ENCODE assay signal across 8 cellular contexts in the genomic region with DNA sequence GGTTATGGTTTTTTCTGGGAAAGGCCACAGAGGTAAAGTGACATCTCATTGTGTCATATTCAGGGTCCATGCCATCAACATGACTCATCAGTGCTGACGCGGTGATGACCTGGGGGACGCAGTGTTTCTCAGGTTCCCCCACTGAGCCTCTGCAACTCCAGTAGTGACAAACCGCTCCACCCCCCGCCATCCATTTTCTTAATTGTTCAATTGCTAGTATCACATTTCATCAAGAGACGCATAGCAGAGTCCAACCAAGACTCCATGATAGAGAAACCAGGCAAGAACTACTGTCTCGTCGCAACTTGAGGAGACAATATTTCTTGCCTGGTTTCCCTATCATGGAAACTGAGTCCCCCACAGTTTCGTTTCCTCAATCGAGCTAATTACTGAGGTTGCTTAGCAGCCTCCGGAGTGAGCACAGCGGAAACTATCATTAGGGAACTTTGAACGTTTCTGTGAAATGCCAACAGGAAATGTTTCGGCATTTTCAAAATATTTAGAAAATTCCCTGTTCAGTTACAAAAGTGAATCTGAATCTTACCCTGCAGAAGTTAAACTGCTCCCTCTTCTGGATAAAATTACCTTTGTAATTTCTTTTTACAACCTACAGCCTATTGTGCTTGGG. TPM values are rescaled to one million over a fixed set of nuclear protein-coding genes. Genes with fewer than 3 reads are reported as not detected.
A peak's percentile ranks its signal among the peaks of the same experiment; 100 is the strongest.
DNase-seq lines count a peak whose midpoint lies in the region; ATAC-seq lines count a peak whose summit lies in the region.

No MANE protein-coding gene starts in this region.

- no peaks in the 10 kb centered on the region for H3K9me3 Mint-ChIP-seq in activated CD4-positive, alpha-beta T cell treated with anti-CD3 and anti-CD28 coated beads, Interleukin-2, amount 10 ng/mL, durations not matched to agents 24 days and 14 days

- H3K4me3 Mint-ChIP-seq in activated CD4-positive, alpha-beta T cell treated with anti-CD3 and anti-CD28 coated beads, Interleukin-2, amount 10 ng/mL, durations not matched to agents 24 days and 14 days = peak overlapping the region; percentile 80

- H3K9me3 ChIP-seq in duodenal mucosa (ENCODE audit: control insufficient read depth in 1 of 2, low read length in 2 of 2) (no peaks in the 10 kb centered on the region), mononuclear cell (ENCODE audit: low read depth, low read length) (no peaks in the 10 kb centered on the region)

- peaks cover 65% of the 10 kb centered on the region for H3K4me1 Mint-ChIP-seq in activated CD4-positive, alpha-beta T cell treated with anti-CD3 and anti-CD28 coated beads, Interleukin-2, amount 10 ng/mL, durations not matched to agents 24 days and 14 days

- peaks cover 27 to 30% of the 10 kb centered on the region in 2 donors for H3K4me1 ChIP-seq in duodenal mucosa (ENCODE audit: control insufficient read depth in 1 of 2, insufficient read depth in 2 of 2, low read length in 2 of 2)
- peaks cover 67% of the 10 kb centered on the region for H3K4me1 ChIP-seq in mononuclear cell (ENCODE audit: insufficient read depth, low read length)

- H3K27ac Mint-ChIP-seq in activated CD4-positive, alpha-beta T cell treated with anti-CD3 and anti-CD28 coated beads, Interleukin-2, amount 10 ng/mL, durations not matched to agents 24 days and 14 days = peak overlapping the region; percentile 98

- peak; percentile 96 for DNase-seq in MV-4-11 (lab: John Stamatoyannopoulos, UW)
- DNase-seq in activated CD4-positive, alpha-beta T cell treated with anti-CD3 and anti-CD28 coated beads, Interleukin-2, amount 10 ng/mL, durations not matched to agents 24 days and 14 days = peak; percentile 87
- DNase-seq in stimulated activated CD8-positive, alpha-beta memory T cell treated with anti-CD3 and anti-CD28 coated beads, Interleukin-7, amount 100 ng/mL, for 4 hours (ENCODE audit: low read depth in 2 of 2) = peak; percentile 82 to 84

- H3K36me3 Mint-ChIP-seq in activated CD4-positive, alpha-beta T cell treated with anti-CD3 and anti-CD28 coated beads, Interleukin-2, amount 10 ng/mL, durations not matched to agents 24 days and 14 days (ENCODE audit: low read depth) = peaks cover 8% of the 10 kb centered on the region

- H3K9ac ChIP-seq in duodenal mucosa (ENCODE audit: low read depth in 1 of 2, low read length in 2 of 2) = peak overlapping the region; percentile 51 to 60

- H3K27me3 Mint-ChIP-seq in activated CD4-positive, alpha-beta T cell treated with anti-CD3 and anti-CD28 coated beads, Interleukin-2, amount 10 ng/mL, durations not matched to agents 24 days and 14 days = no peaks in the 10 kb centered on the region

- no peaks in the 10 kb centered on the region for H3K36me3 ChIP-seq in duodenal mucosa (ENCODE audit: control insufficient read depth in 1 of 2, insufficient read depth in 2 of 2, low read length in 2 of 2)

- intact Hi-C loops in activated CD4-positive, alpha-beta T cell treated with anti-CD3 and anti-CD28 coated beads, Interleukin-2, amount 10 ng/mL, durations not matched to agents 24 days and 14 days (cut with micrococcal nuclease) = loop anchor here (1.0 to 10.0 kb wide), 6 partner anchors 8 to 1171 kb away; a partner anchor contains a TSS

- peak overlapping the region; percentile 71 to 72 for H3K4me3 ChIP-seq in duodenal mucosa (ENCODE audit: low read depth in 1 of 2, low read length in 2 of 2)
- H3K4me3 ChIP-seq in mononuclear cell (ENCODE audit: low read length) = peak overlapping the region; percentile 17

- peak overlapping the region; percentile 53 for H3K27ac ChIP-seq in duodenal mucosa (ENCODE audit: low read depth, low read length)

- ATAC-seq in GM18870 (IDR thresholded peaks at IDR 0.05; ENCODE audit: unreplicated experiment) (peak; percentile 26), GM19324 (IDR thresholded peaks at IDR 0.05; ENCODE audit: low FRiP score, unreplicated experiment) (no peak), HG02763 (IDR thresholded peaks at IDR 0.05; ENCODE audit: unreplicated experiment) (no peak)

- H3K27me3 ChIP-seq in duodenal mucosa (ENCODE audit: control insufficient read depth in 1 of 2, insufficient read depth in 2 of 2, low read length in 2 of 2) = no peaks in the 10 kb centered on the region
- no peaks in the 10 kb centered on the region for H3K27me3 ChIP-seq in mononuclear cell (ENCODE audit: insufficient read depth, low read length)

RNA-seq across cellular contexts. Expression of a gene that starts 12.2 kb away (rescaled TPM):
- total RNA-seq in activated CD4-positive, alpha-beta T cell treated with anti-CD3 and anti-CD28 coated beads, Interleukin-2, amount 10 ng/mL, durations not matched to agents 24 days and 14 days = 76.1 and 79.9 TPM in 2 replicates
- 127 TPM for total RNA-seq in mononuclear cell

RNA-seq across cellular contexts. Expression of a gene that starts 49.2 kb away (rescaled TPM):
- total RNA-seq in activated CD4-positive, alpha-beta T cell treated with anti-CD3 and anti-CD28 coated beads, Interleukin-2, amount 10 ng/mL, durations not matched to agents 24 days and 14 days = 81.3 and 83.8 TPM in 2 replicates
- total RNA-seq in mononuclear cell = 51.4 TPM
